In genomic region chr2:169091761-169092523, GRCh38 we compare ENCODE assay signal across 15 cellular contexts. TPM values are rescaled to one million over a fixed set of nuclear protein-coding genes. Genes with fewer than 3 reads are reported as not detected.
DNase-seq lines count a peak whose midpoint lies in the region; TF ChIP-seq lines count a peak whose summit lies in the region.
"Had no signal": no experiment of that assay in that cellular context is flagged by ENCODE, and none has a peak within 500 bp of the region (broad histone marks: within the 10 kb centered on the region; RNA-seq: fewer than 3 reads in every experiment).

No MANE protein-coding gene starts in this region.

- H3K4me1 ChIP-seq in neutrophil (ENCODE audit: control insufficient read depth in 1 of 2, insufficient read depth in 1 of 2, low read depth in 1 of 2, low read length in 1 of 2): peaks cover 100% of the 10 kb centered on the region in 2 experiments
- H3K4me1 ChIP-seq: BE2C had no signal

- no peaks in the 10 kb centered on the region for H3K9me3 ChIP-seq in neutrophil
- H3K9me3 ChIP-seq: BE2C, heart right ventricle had no signal

- H3K27ac ChIP-seq in C4-2B (peak overlapping the region; percentile 47; the same call in 1 of the 2 replicates), neutrophil (peak overlapping the region; percentile 59)
- H3K27ac ChIP-seq: heart right ventricle had no signal

- H3K4me3 ChIP-seq in epithelial cell of proximal tubule (ENCODE audit: low read depth, low read length) (no peak overlapping the region), neutrophil (ENCODE audit: low read depth in 1 of 2, low read length in 1 of 2) (peak overlapping the region in 1 of 2 experiments; percentile 50)
- H3K4me3 ChIP-seq: heart right ventricle had no signal

- TF ChIP-seq CTCF in C4-2B (conservative IDR thresholded peaks at IDR 0.05) (no peak), epithelial cell of proximal tubule (conservative IDR thresholded peaks at IDR 0.05; ENCODE audit: low read depth, low read length) (no peak), neutrophil (IDR thresholded peaks at IDR 0.05) (no peak)

- H3K36me3 ChIP-seq in neutrophil: no peaks in the 10 kb centered on the region
- H3K36me3 ChIP-seq: BE2C, heart right ventricle had no signal

- DNase-seq in NCI-H226: peak; percentile 78
- peak; percentile 89 for DNase-seq in epithelial cell of proximal tubule (ENCODE audit: low read depth)
- DNase-seq in NCI-H82 (lab: John Stamatoyannopoulos, UW): no peak
- DNase-seq in SW 1271 (lab: John Stamatoyannopoulos, UW): no peak
- no peak for DNase-seq in mesenteric fat pad (ENCODE audit: low spot score)
- DNase-seq in DMS114 treated with DMSO at 0.1 percent for 48 hours (lab: John Stamatoyannopoulos, UW; ENCODE audit: unreplicated experiment): no peak
- DNase-seq: activated CD4-positive, alpha-beta T cell treated with anti-CD3 and anti-CD28 coated beads, Interleukin-2, amount 10 ng/mL, durations not matched to agents 24 days and 14 days; BE2C; cortex of kidney; heart right ventricle; NCI-H1436 treated with DMSO at 0.1 percent for 48 hours; NK-92 treated with Interleukin-12 subunit alpha and Interleukin-12 subunit beta, amount 100 ng/mL, for 24 hours; retina had no signal

- H3K27me3 ChIP-seq in neutrophil: no peaks in the 10 kb centered on the region
- H3K27me3 ChIP-seq: BE2C, heart right ventricle had no signal

RNA-seq across cellular contexts. Expression of gene DHRS9, which starts 22.6 kb away (rescaled TPM):
- 0.14 and 0.35 TPM in 2 replicates for total RNA-seq in epithelial cell of proximal tubule
- total RNA-seq in mesenteric fat pad: 2.8 TPM

Comparison
In these comparisons a context has a peak if more than half of its experiments do, and no peak if none do; other contexts are left out.
1. DNase-seq: peak in NCI-H226 (single experiment) and epithelial cell of proximal tubule (single experiment); none in NCI-H82 (single experiment), SW 1271 (0 of 2), mesenteric fat pad (single experiment) and DMS114 treated with DMSO at 0.1 percent for 48 hours (single experiment).